Comparison of ENCODE assay signal across 1 cellular context in genomic region chr17:65099941-65100315, GRCh38.
TF ChIP-seq lines count a peak whose summit lies in the region.

No MANE protein-coding gene starts in this region.

TF ChIP-seq in H1, 55 proteins besides CTCF, POLR2A, EP300 and RAD21:
- TF ChIP-seq CHD2 (IDR thresholded peaks at IDR 0.05; ENCODE audit: low read length) (no peak), KDM1A (IDR thresholded peaks at IDR 0.05; ENCODE audit: borderline replicate concordance, low read length) (no peak), BRCA1 (IDR thresholded peaks at IDR 0.05; ENCODE audit: low read depth, low read length) (no peak), SP2 (IDR thresholded peaks at IDR 0.05; ENCODE audit: low read length) (no peak), SIRT6 (IDR thresholded peaks at IDR 0.05; ENCODE audit: low read length) (no peak)
